ENCODE assay signal across 2 cellular contexts in the genomic region with DNA sequence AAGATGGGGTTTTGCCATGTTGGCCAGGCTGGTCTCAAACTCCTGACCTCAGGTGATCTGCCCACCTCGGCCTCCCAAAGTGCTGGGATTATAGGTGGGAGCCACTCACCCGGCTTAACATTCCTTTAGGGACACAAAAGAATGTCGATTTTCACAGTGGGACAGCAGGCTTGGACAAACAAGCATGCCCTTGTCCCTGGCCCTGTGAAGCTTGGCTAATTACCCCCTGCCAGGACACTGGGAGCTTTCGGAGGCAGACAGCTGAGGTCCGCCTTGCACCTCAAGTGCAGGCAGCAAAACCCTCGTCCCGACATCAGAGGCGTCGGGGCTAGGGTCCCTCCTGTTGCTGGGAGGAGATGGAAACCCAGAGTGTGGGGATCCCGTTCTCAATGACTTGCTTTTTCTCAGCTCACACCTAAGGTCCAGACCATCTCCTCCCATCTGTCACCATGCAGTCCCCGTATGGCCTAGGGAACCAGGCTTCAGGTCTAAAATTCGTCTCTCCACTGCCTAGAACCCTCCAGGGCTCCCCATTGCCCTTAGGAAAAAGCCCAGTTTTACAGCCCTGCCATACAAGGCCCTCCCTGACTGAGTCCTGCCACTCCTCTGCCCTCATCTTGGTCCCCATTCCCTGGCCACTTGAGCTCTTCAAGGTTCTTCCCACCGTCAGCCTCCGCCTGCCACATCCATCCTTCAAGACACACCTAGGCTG.
TF ChIP-seq lines count a peak whose summit lies in the region.

No MANE protein-coding gene starts in this region.

TF ChIP-seq in GM23338, 12 proteins besides CTCF, POLR2A, EP300 and RAD21:
- TF ChIP-seq, protein P1, sequence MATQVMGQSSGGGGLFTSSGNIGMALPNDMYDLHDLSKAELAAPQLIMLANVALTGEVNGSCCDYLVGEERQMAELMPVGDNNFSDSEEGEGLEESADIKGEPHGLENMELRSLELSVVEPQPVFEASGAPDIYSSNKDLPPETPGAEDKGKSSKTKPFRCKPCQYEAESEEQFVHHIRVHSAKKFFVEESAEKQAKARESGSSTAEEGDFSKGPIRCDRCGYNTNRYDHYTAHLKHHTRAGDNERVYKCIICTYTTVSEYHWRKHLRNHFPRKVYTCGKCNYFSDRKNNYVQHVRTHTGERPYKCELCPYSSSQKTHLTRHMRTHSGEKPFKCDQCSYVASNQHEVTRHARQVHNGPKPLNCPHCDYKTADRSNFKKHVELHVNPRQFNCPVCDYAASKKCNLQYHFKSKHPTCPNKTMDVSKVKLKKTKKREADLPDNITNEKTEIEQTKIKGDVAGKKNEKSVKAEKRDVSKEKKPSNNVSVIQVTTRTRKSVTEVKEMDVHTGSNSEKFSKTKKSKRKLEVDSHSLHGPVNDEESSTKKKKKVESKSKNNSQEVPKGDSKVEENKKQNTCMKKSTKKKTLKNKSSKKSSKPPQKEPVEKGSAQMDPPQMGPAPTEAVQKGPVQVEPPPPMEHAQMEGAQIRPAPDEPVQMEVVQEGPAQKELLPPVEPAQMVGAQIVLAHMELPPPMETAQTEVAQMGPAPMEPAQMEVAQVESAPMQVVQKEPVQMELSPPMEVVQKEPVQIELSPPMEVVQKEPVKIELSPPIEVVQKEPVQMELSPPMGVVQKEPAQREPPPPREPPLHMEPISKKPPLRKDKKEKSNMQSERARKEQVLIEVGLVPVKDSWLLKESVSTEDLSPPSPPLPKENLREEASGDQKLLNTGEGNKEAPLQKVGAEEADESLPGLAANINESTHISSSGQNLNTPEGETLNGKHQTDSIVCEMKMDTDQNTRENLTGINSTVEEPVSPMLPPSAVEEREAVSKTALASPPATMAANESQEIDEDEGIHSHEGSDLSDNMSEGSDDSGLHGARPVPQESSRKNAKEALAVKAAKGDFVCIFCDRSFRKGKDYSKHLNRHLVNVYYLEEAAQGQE (IDR thresholded peaks at IDR 0.05; ENCODE audit: unreplicated experiment) = no peak
- TF ChIP-seq NANOG (IDR thresholded peaks at IDR 0.05; ENCODE audit: borderline replicate concordance) = no peak
- no peak for TF ChIP-seq EZH2 (IDR thresholded peaks at IDR 0.05; ENCODE audit: low read depth, unreplicated experiment)
- TF ChIP-seq, protein P2, sequence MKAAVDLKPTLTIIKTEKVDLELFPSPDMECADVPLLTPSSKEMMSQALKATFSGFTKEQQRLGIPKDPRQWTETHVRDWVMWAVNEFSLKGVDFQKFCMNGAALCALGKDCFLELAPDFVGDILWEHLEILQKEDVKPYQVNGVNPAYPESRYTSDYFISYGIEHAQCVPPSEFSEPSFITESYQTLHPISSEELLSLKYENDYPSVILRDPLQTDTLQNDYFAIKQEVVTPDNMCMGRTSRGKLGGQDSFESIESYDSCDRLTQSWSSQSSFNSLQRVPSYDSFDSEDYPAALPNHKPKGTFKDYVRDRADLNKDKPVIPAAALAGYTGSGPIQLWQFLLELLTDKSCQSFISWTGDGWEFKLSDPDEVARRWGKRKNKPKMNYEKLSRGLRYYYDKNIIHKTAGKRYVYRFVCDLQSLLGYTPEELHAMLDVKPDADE (IDR thresholded peaks at IDR 0.05) = no peak

TF ChIP-seq in H1, 55 proteins besides CTCF, POLR2A, EP300 and RAD21:
- TF ChIP-seq, protein P3, sequence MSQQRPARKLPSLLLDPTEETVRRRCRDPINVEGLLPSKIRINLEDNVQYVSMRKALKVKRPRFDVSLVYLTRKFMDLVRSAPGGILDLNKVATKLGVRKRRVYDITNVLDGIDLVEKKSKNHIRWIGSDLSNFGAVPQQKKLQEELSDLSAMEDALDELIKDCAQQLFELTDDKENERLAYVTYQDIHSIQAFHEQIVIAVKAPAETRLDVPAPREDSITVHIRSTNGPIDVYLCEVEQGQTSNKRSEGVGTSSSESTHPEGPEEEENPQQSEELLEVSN (IDR thresholded peaks at IDR 0.05) = peak; percentile 17; the same call in 1 of the 2 replicates
- TF ChIP-seq NANOG (IDR thresholded peaks at IDR 0.05; ENCODE audit: insufficient read depth, low read depth, low read length, poor library complexity, severe bottlenecking) (peak; percentile 70), SRF (IDR thresholded peaks at IDR 0.05; ENCODE audit: low read depth, low read length) (no peak), KDM1A (IDR thresholded peaks at IDR 0.05; ENCODE audit: borderline replicate concordance, low read length) (peak; percentile 86), HDAC2 (IDR thresholded peaks at IDR 0.05; ENCODE audit: borderline replicate concordance in 1 of 2, low read depth in 2 of 2, low read length in 2 of 2) (peak in 1 of 2 experiments; percentile 18; a peak in 1 of 4 replicates), TCF12 (IDR thresholded peaks at IDR 0.05; ENCODE audit: low read depth, low read length) (no peak), SP1 (IDR thresholded peaks at IDR 0.05; ENCODE audit: low read depth, low read length) (0 out of 2 replicates have a peak, but pooled peaks have one; percentile 20), BCL11A (IDR thresholded peaks at IDR 0.05; ENCODE audit: low read depth in 2 of 2, low read length in 2 of 2) (peak in 1 of 2 experiments; percentile 32), CHD1 (IDR thresholded peaks at IDR 0.05; ENCODE audit: low read depth, low read length) (no peak), TEAD4 (IDR thresholded peaks at IDR 0.05; ENCODE audit: low read depth, low read length) (peak; percentile 77; the same call in 1 of the 2 replicates)
- TF ChIP-seq, protein P4, sequence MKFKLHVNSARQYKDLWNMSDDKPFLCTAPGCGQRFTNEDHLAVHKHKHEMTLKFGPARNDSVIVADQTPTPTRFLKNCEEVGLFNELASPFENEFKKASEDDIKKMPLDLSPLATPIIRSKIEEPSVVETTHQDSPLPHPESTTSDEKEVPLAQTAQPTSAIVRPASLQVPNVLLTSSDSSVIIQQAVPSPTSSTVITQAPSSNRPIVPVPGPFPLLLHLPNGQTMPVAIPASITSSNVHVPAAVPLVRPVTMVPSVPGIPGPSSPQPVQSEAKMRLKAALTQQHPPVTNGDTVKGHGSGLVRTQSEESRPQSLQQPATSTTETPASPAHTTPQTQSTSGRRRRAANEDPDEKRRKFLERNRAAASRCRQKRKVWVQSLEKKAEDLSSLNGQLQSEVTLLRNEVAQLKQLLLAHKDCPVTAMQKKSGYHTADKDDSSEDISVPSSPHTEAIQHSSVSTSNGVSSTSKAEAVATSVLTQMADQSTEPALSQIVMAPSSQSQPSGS (IDR thresholded peaks at IDR 0.05; ENCODE audit: low read length) = no peak
- TF ChIP-seq, protein P5, sequence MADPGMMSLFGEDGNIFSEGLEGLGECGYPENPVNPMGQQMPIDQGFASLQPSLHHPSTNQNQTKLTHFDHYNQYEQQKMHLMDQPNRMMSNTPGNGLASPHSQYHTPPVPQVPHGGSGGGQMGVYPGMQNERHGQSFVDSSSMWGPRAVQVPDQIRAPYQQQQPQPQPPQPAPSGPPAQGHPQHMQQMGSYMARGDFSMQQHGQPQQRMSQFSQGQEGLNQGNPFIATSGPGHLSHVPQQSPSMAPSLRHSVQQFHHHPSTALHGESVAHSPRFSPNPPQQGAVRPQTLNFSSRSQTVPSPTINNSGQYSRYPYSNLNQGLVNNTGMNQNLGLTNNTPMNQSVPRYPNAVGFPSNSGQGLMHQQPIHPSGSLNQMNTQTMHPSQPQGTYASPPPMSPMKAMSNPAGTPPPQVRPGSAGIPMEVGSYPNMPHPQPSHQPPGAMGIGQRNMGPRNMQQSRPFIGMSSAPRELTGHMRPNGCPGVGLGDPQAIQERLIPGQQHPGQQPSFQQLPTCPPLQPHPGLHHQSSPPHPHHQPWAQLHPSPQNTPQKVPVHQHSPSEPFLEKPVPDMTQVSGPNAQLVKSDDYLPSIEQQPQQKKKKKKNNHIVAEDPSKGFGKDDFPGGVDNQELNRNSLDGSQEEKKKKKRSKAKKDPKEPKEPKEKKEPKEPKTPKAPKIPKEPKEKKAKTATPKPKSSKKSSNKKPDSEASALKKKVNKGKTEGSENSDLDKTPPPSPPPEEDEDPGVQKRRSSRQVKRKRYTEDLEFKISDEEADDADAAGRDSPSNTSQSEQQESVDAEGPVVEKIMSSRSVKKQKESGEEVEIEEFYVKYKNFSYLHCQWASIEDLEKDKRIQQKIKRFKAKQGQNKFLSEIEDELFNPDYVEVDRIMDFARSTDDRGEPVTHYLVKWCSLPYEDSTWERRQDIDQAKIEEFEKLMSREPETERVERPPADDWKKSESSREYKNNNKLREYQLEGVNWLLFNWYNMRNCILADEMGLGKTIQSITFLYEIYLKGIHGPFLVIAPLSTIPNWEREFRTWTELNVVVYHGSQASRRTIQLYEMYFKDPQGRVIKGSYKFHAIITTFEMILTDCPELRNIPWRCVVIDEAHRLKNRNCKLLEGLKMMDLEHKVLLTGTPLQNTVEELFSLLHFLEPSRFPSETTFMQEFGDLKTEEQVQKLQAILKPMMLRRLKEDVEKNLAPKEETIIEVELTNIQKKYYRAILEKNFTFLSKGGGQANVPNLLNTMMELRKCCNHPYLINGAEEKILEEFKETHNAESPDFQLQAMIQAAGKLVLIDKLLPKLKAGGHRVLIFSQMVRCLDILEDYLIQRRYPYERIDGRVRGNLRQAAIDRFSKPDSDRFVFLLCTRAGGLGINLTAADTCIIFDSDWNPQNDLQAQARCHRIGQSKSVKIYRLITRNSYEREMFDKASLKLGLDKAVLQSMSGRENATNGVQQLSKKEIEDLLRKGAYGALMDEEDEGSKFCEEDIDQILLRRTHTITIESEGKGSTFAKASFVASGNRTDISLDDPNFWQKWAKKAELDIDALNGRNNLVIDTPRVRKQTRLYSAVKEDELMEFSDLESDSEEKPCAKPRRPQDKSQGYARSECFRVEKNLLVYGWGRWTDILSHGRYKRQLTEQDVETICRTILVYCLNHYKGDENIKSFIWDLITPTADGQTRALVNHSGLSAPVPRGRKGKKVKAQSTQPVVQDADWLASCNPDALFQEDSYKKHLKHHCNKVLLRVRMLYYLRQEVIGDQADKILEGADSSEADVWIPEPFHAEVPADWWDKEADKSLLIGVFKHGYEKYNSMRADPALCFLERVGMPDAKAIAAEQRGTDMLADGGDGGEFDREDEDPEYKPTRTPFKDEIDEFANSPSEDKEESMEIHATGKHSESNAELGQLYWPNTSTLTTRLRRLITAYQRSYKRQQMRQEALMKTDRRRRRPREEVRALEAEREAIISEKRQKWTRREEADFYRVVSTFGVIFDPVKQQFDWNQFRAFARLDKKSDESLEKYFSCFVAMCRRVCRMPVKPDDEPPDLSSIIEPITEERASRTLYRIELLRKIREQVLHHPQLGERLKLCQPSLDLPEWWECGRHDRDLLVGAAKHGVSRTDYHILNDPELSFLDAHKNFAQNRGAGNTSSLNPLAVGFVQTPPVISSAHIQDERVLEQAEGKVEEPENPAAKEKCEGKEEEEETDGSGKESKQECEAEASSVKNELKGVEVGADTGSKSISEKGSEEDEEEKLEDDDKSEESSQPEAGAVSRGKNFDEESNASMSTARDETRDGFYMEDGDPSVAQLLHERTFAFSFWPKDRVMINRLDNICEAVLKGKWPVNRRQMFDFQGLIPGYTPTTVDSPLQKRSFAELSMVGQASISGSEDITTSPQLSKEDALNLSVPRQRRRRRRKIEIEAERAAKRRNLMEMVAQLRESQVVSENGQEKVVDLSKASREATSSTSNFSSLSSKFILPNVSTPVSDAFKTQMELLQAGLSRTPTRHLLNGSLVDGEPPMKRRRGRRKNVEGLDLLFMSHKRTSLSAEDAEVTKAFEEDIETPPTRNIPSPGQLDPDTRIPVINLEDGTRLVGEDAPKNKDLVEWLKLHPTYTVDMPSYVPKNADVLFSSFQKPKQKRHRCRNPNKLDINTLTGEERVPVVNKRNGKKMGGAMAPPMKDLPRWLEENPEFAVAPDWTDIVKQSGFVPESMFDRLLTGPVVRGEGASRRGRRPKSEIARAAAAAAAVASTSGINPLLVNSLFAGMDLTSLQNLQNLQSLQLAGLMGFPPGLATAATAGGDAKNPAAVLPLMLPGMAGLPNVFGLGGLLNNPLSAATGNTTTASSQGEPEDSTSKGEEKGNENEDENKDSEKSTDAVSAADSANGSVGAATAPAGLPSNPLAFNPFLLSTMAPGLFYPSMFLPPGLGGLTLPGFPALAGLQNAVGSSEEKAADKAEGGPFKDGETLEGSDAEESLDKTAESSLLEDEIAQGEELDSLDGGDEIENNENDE (IDR thresholded peaks at IDR 0.05; ENCODE audit: insufficient replicate concordance, low read length) = no peak
